Comparison of ENCODE assay signal across 8 cellular contexts in genomic region chr6:41683460-41684310, GRCh38. TPM values are rescaled to one million over a fixed set of nuclear protein-coding genes. Genes with fewer than 3 reads are reported as not detected.
A peak's percentile ranks its signal among the peaks of the same experiment; 100 is the strongest.
DNase-seq lines count a peak whose midpoint lies in the region; ATAC-seq and TF ChIP-seq lines count a peak whose summit lies in the region.

No MANE protein-coding gene starts in this region.

- H3K79me2 ChIP-seq in MM.1S (ENCODE audit: low read length), result no peaks in the 10 kb centered on the region

- no peaks in the 10 kb centered on the region for H3K36me3 Mint-ChIP-seq in T-helper 2 cell treated with Interferon-gamma antibody and Interleukin-4, amounts not matched to agents 5 μg/mL and 100 μg/mL, for 36 hours (ENCODE audit: low read depth)

- H3K27ac Mint-ChIP-seq in T-helper 2 cell treated with Interferon-gamma antibody and Interleukin-4, amounts not matched to agents 5 μg/mL and 100 μg/mL, for 36 hours, result peak overlapping the region; percentile 81

- H4K20me1 ChIP-seq in MM.1S (ENCODE audit: insufficient read depth, low read length), result no peaks in the 10 kb centered on the region

- H3K9me3 ChIP-seq in MM.1S (replicated peaks; ENCODE audit: insufficient read depth, low read length), result no peaks in the 10 kb centered on the region
- H3K9me3 ChIP-seq in right cardiac atrium (ENCODE audit: control insufficient read depth, low read length), result no peaks in the 10 kb centered on the region

- ATAC-seq in GM21717 (IDR thresholded peaks at IDR 0.05; ENCODE audit: unreplicated experiment), result peak; percentile 56
- peak; percentile 84 for ATAC-seq in right cardiac atrium

- H2AFZ ChIP-seq in MM.1S (ENCODE audit: low read length), result no peak overlapping the region

- H3K4me3 Mint-ChIP-seq in T-helper 2 cell treated with Interferon-gamma antibody and Interleukin-4, amounts not matched to agents 5 μg/mL and 100 μg/mL, for 36 hours, result peak overlapping the region; percentile 78

- H3K9ac ChIP-seq in MM.1S (ENCODE audit: low read length) (no peak overlapping the region), rectal smooth muscle tissue (ENCODE audit: low read length) (peak overlapping the region; percentile 19)

- no peaks in the 10 kb centered on the region for H3K9me2 ChIP-seq in MM.1S (replicated peaks; ENCODE audit: insufficient read depth, low read length)

- no peak overlapping the region for H3K4me2 ChIP-seq in MM.1S (ENCODE audit: low read depth, low read length)

- no peak overlapping the region for H3K27ac ChIP-seq in MM.1S (ENCODE audit: low read length)
- H3K27ac ChIP-seq in angular gyrus (ENCODE audit: low read depth, low read length), result peak overlapping the region; percentile 95
- peak overlapping the region; percentile 53 for H3K27ac ChIP-seq in right cardiac atrium (ENCODE audit: low read length)
- peak overlapping the region; percentile 78 for H3K27ac ChIP-seq in rectal smooth muscle tissue (ENCODE audit: low read depth, low read length)
- no peak overlapping the region for H3K27ac ChIP-seq in urinary bladder (ENCODE audit: low read depth)

- H3K4me1 ChIP-seq in MM.1S (ENCODE audit: low read length) (0 out of 2 replicates have a peak, but pooled peaks cover 3% of the 10 kb centered on the region), right cardiac atrium (ENCODE audit: control insufficient read depth, insufficient read depth, low read length) (no peaks in the 10 kb centered on the region), rectal smooth muscle tissue (ENCODE audit: control insufficient read depth, insufficient read depth, low read length) (peaks cover 3% of the 10 kb centered on the region), urinary bladder (ENCODE audit: insufficient read depth) (peaks cover 1% of the 10 kb centered on the region)

- H3K36me3 ChIP-seq in MM.1S (replicated peaks; ENCODE audit: insufficient read depth, low read length), result no peaks in the 10 kb centered on the region
- peaks cover 17% of the 10 kb centered on the region for H3K36me3 ChIP-seq in rectal smooth muscle tissue (ENCODE audit: control insufficient read depth, insufficient read depth, low read length)
- peaks cover 2% of the 10 kb centered on the region for H3K36me3 ChIP-seq in urinary bladder (ENCODE audit: insufficient read depth)

- peaks cover 2% of the 10 kb centered on the region for H3K27me3 Mint-ChIP-seq in T-helper 2 cell treated with Interferon-gamma antibody and Interleukin-4, amounts not matched to agents 5 μg/mL and 100 μg/mL, for 36 hours (ENCODE audit: low read depth)

- DNase-seq in D341Med (ENCODE audit: low spot score) (peak; percentile 94), MM.1S (peak; percentile 42), right cardiac atrium (peak; percentile 84 to 95 (median 94))
- DNase-seq in T-helper 2 cell treated with Interferon-gamma antibody and Interleukin-4, amounts not matched to agents 5 μg/mL and 100 μg/mL, for 36 hours (ENCODE audit: low spot score), result peak; percentile 69

- no peaks in the 10 kb centered on the region for H3F3A ChIP-seq in MM.1S (ENCODE audit: insufficient read depth, low read length)

- peak; percentile 81 for TF ChIP-seq CTCF in MM.1S (IDR thresholded peaks at IDR 0.05; ENCODE audit: low read length)

- WGBS in right cardiac atrium, result 11% methylated on average over 43 of the region's 43 CpGs
- WGBS in urinary bladder, result 11% methylated on average over 43 of the region's 43 CpGs

- H3K27me3 ChIP-seq in MM.1S (replicated peaks; ENCODE audit: insufficient read depth, low read length) (peaks cover 4% of the 10 kb centered on the region), right cardiac atrium (ENCODE audit: control insufficient read depth, insufficient read depth) (no peaks in the 10 kb centered on the region), rectal smooth muscle tissue (ENCODE audit: control insufficient read depth, insufficient read depth, low read length) (no peaks in the 10 kb centered on the region)

- no peaks in the 10 kb centered on the region for H3K9me3 Mint-ChIP-seq in T-helper 2 cell treated with Interferon-gamma antibody and Interleukin-4, amounts not matched to agents 5 μg/mL and 100 μg/mL, for 36 hours

- intact Hi-C loops in right cardiac atrium (cut with DNase I), result loop anchor here (1.0 to 10.0 kb wide), 8 partner anchors 80 to 316 kb away; no protein-coding TSS in a partner anchor

- peaks cover 3% of the 10 kb centered on the region for H3K4me1 Mint-ChIP-seq in T-helper 2 cell treated with Interferon-gamma antibody and Interleukin-4, amounts not matched to agents 5 μg/mL and 100 μg/mL, for 36 hours (ENCODE audit: low read depth)

- no peak overlapping the region for H3K4me3 ChIP-seq in MM.1S (ENCODE audit: low read length)
- H3K4me3 ChIP-seq in right cardiac atrium (ENCODE audit: low read length), result peak overlapping the region; percentile 39
- peak overlapping the region; percentile 70 for H3K4me3 ChIP-seq in rectal smooth muscle tissue (ENCODE audit: low read length)
- peak overlapping the region; percentile 37 for H3K4me3 ChIP-seq in urinary bladder (ENCODE audit: low read depth, low read length)

RNA-seq across cellular contexts. Expression of gene MDFI, which starts 45.4 kb away (rescaled TPM):
- total RNA-seq in right cardiac atrium, result 10 to 100 TPM in 2 of 4 donors, 1 to 10 TPM in 2; 8.0 to 11.9 (median 10.0) TPM
- 4.9 TPM for polyA plus RNA-seq in right cardiac atrium
- total RNA-seq in urinary bladder, result 32.6 TPM
- polyA plus RNA-seq in urinary bladder, result 20.6 TPM

RNA-seq across cellular contexts. Expression of gene TFEB, which starts 51.7 kb away (rescaled TPM):
- total RNA-seq in right cardiac atrium, result 10 to 100 TPM; 31.6 to 51.1 (median 46.2) TPM
- 33.4 TPM for polyA plus RNA-seq in right cardiac atrium
- total RNA-seq in urinary bladder, result 4.3 TPM
- 25.4 TPM for polyA plus RNA-seq in urinary bladder

Comparison
In these comparisons a context has a peak if more than half of its experiments do, and no peak if none do; other contexts are left out.
1. DNase-seq: peak in every context shown above with its lines; median percentile 94 in D341Med; 94 in right cardiac atrium; 69 in T-helper 2 cell treated with Interferon-gamma antibody and Interleukin-4, amounts not matched to agents 5 μg/mL and 100 μg/mL, for 36 hours; 42 in MM.1S.
2. H3K27ac ChIP-seq: peak in angular gyrus (single experiment), right cardiac atrium (single experiment) and rectal smooth muscle tissue (single experiment); none in MM.1S (single experiment) and urinary bladder (single experiment).